ENCODE assay signal across 1 cellular context in genomic region chr1:117339866-117340357, GRCh38.
TF ChIP-seq lines count a peak whose summit lies in the region.

No MANE protein-coding gene starts in this region.

TF ChIP-seq in K562, 482 proteins besides CTCF, POLR2A, EP300 and RAD21 (continued from another document and continues in another):
- TF ChIP-seq ZNF639 (CRISPR knock-in tag; conservative IDR thresholded peaks at IDR 0.05 in 1 of 2, IDR thresholded peaks at IDR 0.05 in 1 of 2) (peak in 1 of 2 experiments; percentile 84; a peak in 2 of 4 replicates), IRF2 (CRISPR knock-in tag; IDR thresholded peaks at IDR 0.05) (no peak), U2AF2 (optimal IDR thresholded peaks at IDR 0.05; ENCODE audit: low read depth, low read length) (no peak), CUX1 (CRISPR knock-in tag; IDR thresholded peaks at IDR 0.05) (peak; percentile 91), SIRT6 (IDR thresholded peaks at IDR 0.05; ENCODE audit: low read depth, low read length) (no peak), DPF2 (IDR thresholded peaks at IDR 0.05) (peak; percentile 73; the same call in 1 of the 2 replicates), FOXK1 (CRISPR knock-in tag; IDR thresholded peaks at IDR 0.05; ENCODE audit: borderline replicate concordance) (no peak), CBX3 (IDR thresholded peaks at IDR 0.05; ENCODE audit: borderline replicate concordance in 1 of 2, low read length in 2 of 2) (peak in 1 of 2 experiments; percentile 86; a peak in 1 of 3 replicates), THRA (IDR thresholded peaks at IDR 0.05) (no peak), PATZ1 (CRISPR knock-in tag; IDR thresholded peaks at IDR 0.05; ENCODE audit: borderline replicate concordance) (no peak), ZNF584 (CRISPR knock-in tag; IDR thresholded peaks at IDR 0.05; ENCODE audit: low read depth) (peak; percentile 93), GABPB1 (CRISPR knock-in tag; IDR thresholded peaks at IDR 0.05) (peak; percentile 69), ZNF175 (CRISPR knock-in tag; IDR thresholded peaks at IDR 0.05; ENCODE audit: low read depth) (peak; percentile 94), RUNX1 (IDR thresholded peaks at IDR 0.05; ENCODE audit: low read depth) (no peak), FOXJ2 (tag; IDR thresholded peaks at IDR 0.05) (peak; percentile 88), SMARCA4 (IDR thresholded peaks at IDR 0.05) (peak; percentile 58), ZBTB34 (CRISPR knock-in tag; IDR thresholded peaks at IDR 0.05) (no peak), HDGF (IDR thresholded peaks at IDR 0.05) (no peak), NR2C1 (IDR thresholded peaks at IDR 0.05) (no peak), NR2C1 (tag; IDR thresholded peaks at IDR 0.05) (peak; percentile 80), CHCHD3 (CRISPR knock-in tag; IDR thresholded peaks at IDR 0.05) (no peak), CXXC5 (CRISPR knock-in tag; IDR thresholded peaks at IDR 0.05) (peak; percentile 56), E2F1 (CRISPR knock-in tag; IDR thresholded peaks at IDR 0.05) (no peak), ADNP (tag; IDR thresholded peaks at IDR 0.05) (no peak), ARID1B (IDR thresholded peaks at IDR 0.05) (peak; percentile 52; the same call in 1 of the 2 replicates), HBP1 (CRISPR knock-in tag; IDR thresholded peaks at IDR 0.05) (0 out of 2 replicates have a peak, but pooled peaks have one; percentile 48), ZNF507 (tag; conservative IDR thresholded peaks at IDR 0.05) (no peak), E2F5 (CRISPR knock-in tag; IDR thresholded peaks at IDR 0.05) (no peak), MTA1 (IDR thresholded peaks at IDR 0.05; ENCODE audit: borderline replicate concordance) (peak; percentile 40; the same call in 1 of the 2 replicates), ZMIZ1 (IDR thresholded peaks at IDR 0.05; ENCODE audit: low read depth in 2 of 2, low read length in 2 of 2) (no peak), SMAD1 (IDR thresholded peaks at IDR 0.05; ENCODE audit: low read depth, low read length, partially characterized antibody) (no peak), RNF219 (CRISPR knock-in tag; IDR thresholded peaks at IDR 0.05) (no peak), STAT5A (IDR thresholded peaks at IDR 0.05; ENCODE audit: borderline replicate concordance, low read length) (no peak), TGIF2 (CRISPR knock-in tag; IDR thresholded peaks at IDR 0.05) (no peak), KDM1A (IDR thresholded peaks at IDR 0.05) (no peak), PHF21A (IDR thresholded peaks at IDR 0.05; ENCODE audit: borderline replicate concordance, low read depth) (no peak), MIER1 (IDR thresholded peaks at IDR 0.05; ENCODE audit: low read depth) (no peak), NRF1 (conservative IDR thresholded peaks at IDR 0.05 in 1 of 2, IDR thresholded peaks at IDR 0.05 in 1 of 2) (no peak; a peak in 1 of 4 replicates), ZNF239 (CRISPR knock-in tag; IDR thresholded peaks at IDR 0.05) (peak; percentile 42; the same call in 1 of the 2 replicates), ARHGAP35 (IDR thresholded peaks at IDR 0.05; ENCODE audit: partially characterized antibody) (no peak), POU5F1 (IDR thresholded peaks at IDR 0.05; ENCODE audit: borderline replicate concordance, low read depth, low read length, partially characterized antibody) (no peak), YY1 (IDR thresholded peaks at IDR 0.05; ENCODE audit: borderline replicate concordance in 1 of 3, control insufficient read depth in 1 of 3, extremely low read depth in 1 of 3, insufficient read depth in 3 of 3, insufficient read length in 1 of 3, insufficient replicate concordance in 2 of 3, low read depth in 1 of 3, low read length in 2 of 3) (peak; percentile 52 to 95 (median 73))
